ENCODE assay signal across 1 cellular context in genomic region chrX:70907900-70908299, GRCh38.
TF ChIP-seq lines count a peak whose summit lies in the region.

No MANE protein-coding gene starts in this region.

TF ChIP-seq in GM23338, 12 proteins besides CTCF, POLR2A, EP300 and RAD21 (continued from another document):
- TF ChIP-seq, protein P1, sequence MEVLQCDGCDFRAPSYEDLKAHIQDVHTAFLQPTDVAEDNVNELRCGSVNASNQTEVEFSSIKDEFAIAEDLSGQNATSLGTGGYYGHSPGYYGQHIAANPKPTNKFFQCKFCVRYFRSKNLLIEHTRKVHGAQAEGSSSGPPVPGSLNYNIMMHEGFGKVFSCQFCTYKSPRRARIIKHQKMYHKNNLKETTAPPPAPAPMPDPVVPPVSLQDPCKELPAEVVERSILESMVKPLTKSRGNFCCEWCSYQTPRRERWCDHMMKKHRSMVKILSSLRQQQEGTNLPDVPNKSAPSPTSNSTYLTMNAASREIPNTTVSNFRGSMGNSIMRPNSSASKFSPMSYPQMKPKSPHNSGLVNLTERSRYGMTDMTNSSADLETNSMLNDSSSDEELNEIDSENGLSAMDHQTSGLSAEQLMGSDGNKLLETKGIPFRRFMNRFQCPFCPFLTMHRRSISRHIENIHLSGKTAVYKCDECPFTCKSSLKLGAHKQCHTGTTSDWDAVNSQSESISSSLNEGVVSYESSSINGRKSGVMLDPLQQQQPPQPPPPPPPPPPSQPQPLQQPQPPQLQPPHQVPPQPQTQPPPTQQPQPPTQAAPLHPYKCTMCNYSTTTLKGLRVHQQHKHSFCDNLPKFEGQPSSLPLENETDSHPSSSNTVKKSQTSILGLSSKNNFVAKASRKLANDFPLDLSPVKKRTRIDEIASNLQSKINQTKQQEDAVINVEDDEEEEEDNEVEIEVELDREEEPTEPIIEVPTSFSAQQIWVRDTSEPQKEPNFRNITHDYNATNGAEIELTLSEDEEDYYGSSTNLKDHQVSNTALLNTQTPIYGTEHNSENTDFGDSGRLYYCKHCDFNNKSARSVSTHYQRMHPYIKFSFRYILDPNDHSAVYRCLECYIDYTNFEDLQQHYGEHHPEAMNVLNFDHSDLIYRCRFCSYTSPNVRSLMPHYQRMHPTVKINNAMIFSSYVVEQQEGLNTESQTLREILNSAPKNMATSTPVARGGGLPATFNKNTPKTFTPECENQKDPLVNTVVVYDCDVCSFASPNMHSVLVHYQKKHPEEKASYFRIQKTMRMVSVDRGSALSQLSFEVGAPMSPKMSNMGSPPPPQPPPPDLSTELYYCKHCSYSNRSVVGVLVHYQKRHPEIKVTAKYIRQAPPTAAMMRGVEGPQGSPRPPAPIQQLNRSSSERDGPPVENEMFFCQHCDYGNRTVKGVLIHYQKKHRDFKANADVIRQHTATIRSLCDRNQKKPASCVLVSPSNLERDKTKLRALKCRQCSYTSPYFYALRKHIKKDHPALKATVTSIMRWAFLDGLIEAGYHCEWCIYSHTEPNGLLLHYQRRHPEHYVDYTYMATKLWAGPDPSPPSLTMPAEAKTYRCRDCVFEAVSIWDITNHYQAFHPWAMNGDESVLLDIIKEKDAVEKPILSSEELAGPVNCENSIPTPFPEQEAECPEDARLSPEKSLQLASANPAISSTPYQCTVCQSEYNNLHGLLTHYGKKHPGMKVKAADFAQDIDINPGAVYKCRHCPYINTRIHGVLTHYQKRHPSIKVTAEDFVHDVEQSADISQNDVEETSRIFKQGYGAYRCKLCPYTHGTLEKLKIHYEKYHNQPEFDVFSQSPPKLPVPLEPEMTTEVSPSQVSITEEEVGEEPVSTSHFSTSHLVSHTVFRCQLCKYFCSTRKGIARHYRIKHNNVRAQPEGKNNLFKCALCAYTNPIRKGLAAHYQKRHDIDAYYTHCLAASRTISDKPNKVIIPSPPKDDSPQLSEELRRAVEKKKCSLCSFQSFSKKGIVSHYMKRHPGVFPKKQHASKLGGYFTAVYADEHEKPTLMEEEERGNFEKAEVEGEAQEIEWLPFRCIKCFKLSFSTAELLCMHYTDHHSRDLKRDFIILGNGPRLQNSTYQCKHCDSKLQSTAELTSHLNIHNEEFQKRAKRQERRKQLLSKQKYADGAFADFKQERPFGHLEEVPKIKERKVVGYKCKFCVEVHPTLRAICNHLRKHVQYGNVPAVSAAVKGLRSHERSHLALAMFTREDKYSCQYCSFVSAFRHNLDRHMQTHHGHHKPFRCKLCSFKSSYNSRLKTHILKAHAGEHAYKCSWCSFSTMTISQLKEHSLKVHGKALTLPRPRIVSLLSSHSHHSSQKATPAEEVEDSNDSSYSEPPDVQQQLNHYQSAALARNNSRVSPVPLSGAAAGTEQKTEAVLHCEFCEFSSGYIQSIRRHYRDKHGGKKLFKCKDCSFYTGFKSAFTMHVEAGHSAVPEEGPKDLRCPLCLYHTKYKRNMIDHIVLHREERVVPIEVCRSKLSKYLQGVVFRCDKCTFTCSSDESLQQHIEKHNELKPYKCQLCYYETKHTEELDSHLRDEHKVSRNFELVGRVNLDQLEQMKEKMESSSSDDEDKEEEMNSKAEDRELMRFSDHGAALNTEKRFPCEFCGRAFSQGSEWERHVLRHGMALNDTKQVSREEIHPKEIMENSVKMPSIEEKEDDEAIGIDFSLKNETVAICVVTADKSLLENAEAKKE (CRISPR knock-in tag; IDR thresholded peaks at IDR 0.05): no peak
- TF ChIP-seq ZNF114 (CRISPR knock-in tag; IDR thresholded peaks at IDR 0.05) (no peak), CREB1 (CRISPR knock-in tag; IDR thresholded peaks at IDR 0.05; ENCODE audit: low read depth) (no peak), EZH2 (IDR thresholded peaks at IDR 0.05; ENCODE audit: low read depth, unreplicated experiment) (no peak), STAT1 (IDR thresholded peaks at IDR 0.05; ENCODE audit: unreplicated experiment) (no peak), ETS1 (IDR thresholded peaks at IDR 0.05) (no peak), EZH2phosphoT487 (IDR thresholded peaks at IDR 0.05; ENCODE audit: unreplicated experiment) (no peak), POLR2AphosphoS5 (IDR thresholded peaks at IDR 0.05; ENCODE audit: low read depth) (no peak)
- TF ChIP-seq, protein P2, sequence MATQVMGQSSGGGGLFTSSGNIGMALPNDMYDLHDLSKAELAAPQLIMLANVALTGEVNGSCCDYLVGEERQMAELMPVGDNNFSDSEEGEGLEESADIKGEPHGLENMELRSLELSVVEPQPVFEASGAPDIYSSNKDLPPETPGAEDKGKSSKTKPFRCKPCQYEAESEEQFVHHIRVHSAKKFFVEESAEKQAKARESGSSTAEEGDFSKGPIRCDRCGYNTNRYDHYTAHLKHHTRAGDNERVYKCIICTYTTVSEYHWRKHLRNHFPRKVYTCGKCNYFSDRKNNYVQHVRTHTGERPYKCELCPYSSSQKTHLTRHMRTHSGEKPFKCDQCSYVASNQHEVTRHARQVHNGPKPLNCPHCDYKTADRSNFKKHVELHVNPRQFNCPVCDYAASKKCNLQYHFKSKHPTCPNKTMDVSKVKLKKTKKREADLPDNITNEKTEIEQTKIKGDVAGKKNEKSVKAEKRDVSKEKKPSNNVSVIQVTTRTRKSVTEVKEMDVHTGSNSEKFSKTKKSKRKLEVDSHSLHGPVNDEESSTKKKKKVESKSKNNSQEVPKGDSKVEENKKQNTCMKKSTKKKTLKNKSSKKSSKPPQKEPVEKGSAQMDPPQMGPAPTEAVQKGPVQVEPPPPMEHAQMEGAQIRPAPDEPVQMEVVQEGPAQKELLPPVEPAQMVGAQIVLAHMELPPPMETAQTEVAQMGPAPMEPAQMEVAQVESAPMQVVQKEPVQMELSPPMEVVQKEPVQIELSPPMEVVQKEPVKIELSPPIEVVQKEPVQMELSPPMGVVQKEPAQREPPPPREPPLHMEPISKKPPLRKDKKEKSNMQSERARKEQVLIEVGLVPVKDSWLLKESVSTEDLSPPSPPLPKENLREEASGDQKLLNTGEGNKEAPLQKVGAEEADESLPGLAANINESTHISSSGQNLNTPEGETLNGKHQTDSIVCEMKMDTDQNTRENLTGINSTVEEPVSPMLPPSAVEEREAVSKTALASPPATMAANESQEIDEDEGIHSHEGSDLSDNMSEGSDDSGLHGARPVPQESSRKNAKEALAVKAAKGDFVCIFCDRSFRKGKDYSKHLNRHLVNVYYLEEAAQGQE (IDR thresholded peaks at IDR 0.05; ENCODE audit: unreplicated experiment): no peak
